ENCODE assay signal across 8 cellular contexts in the genomic region with DNA sequence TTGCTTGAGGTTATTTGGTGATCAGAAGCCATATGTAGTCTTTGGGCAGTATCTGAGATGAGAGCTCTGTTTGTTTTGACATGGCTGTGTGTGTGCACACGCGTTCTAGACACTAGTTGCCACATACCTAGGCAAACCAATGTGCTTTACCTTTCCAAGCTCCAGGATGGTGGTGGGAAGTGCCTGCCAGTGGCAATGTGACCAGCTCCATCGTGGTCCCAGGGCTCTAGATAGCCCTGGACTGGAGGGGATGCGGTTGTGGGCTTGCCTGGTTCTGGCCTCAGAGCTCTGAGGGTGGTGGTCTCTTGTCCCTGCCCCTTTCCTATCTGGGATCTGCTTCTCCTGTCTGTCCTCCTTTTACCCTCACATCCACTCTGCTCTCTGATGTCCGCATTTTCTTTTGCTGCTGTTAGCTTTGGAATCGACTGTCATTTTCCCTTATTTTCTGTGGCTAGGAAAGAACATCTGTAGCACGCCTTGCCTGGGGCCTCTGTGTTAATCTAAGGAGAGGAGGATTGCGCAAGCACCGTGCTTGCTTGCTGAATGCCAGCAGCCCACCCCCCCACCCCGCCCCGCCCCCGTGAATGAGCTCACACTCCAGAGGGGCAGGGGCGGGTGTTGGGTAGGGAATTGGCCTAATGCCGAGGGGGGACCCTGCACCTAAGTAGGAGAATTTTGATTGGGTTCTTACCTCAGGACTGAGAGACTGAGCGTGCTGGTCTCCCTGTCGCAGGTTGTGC.
DNase-seq lines count a peak whose midpoint lies in the region; ATAC-seq and TF ChIP-seq lines count a peak whose summit lies in the region.

No MANE protein-coding gene starts in this region.

- H3K9ac ChIP-seq in MM.1S (ENCODE audit: low read length) = no peak overlapping the region

- no peak overlapping the region for H3K27ac ChIP-seq in MM.1S (ENCODE audit: low read length)

- no peak for TF ChIP-seq CTCF in HFF-Myc (IDR thresholded peaks at IDR 0.05; ENCODE audit: low read depth, low read length, missing control alignments)
- TF ChIP-seq CTCF in MM.1S (IDR thresholded peaks at IDR 0.05; ENCODE audit: low read length) = no peak

- no peak overlapping the region for H2AFZ ChIP-seq in MM.1S (ENCODE audit: low read length)

- H3K36me3 ChIP-seq in MM.1S (replicated peaks; ENCODE audit: insufficient read depth, low read length) = no peaks in the 10 kb centered on the region

- H3K9me3 ChIP-seq in MM.1S (replicated peaks; ENCODE audit: insufficient read depth, low read length) = no peaks in the 10 kb centered on the region

- ATAC-seq in stimulated activated effector memory CD8-positive, alpha-beta T cell treated with anti-CD3 and anti-CD28 coated beads, Interleukin-12 subunit alpha, Interleukin-12 subunit beta, amount 100 ng/mL, for 72 hours = no peak
- no peak for ATAC-seq in GM21786 (IDR thresholded peaks at IDR 0.05; ENCODE audit: unreplicated experiment)

- H3K4me3 ChIP-seq in HFF-Myc (replicated peaks; ENCODE audit: low read depth, low read length) (peak overlapping the region; percentile 56), MM.1S (ENCODE audit: low read length) (no peak overlapping the region)

- H3K36me3 Mint-ChIP-seq in stimulated activated effector memory CD8-positive, alpha-beta T cell treated with anti-CD3 and anti-CD28 coated beads, Interleukin-12 subunit alpha, Interleukin-12 subunit beta, amount 100 ng/mL, for 72 hours = peaks cover 13% of the 10 kb centered on the region

- H3K4me1 Mint-ChIP-seq in stimulated activated effector memory CD8-positive, alpha-beta T cell treated with anti-CD3 and anti-CD28 coated beads, Interleukin-12 subunit alpha, Interleukin-12 subunit beta, amount 100 ng/mL, for 72 hours = peaks cover 74% of the 10 kb centered on the region

- H3K27me3 ChIP-seq in MM.1S (replicated peaks; ENCODE audit: insufficient read depth, low read length) = no peaks in the 10 kb centered on the region

- no peaks in the 10 kb centered on the region for H4K20me1 ChIP-seq in MM.1S (ENCODE audit: insufficient read depth, low read length)

- no peak overlapping the region for H3K4me2 ChIP-seq in MM.1S (ENCODE audit: low read depth, low read length)

- H3K79me2 ChIP-seq in MM.1S (ENCODE audit: low read length) = peaks cover 89% of the 10 kb centered on the region

- no peaks in the 10 kb centered on the region for H3K9me2 ChIP-seq in MM.1S (replicated peaks; ENCODE audit: insufficient read depth, low read length)

- no peaks in the 10 kb centered on the region for H3K9me3 Mint-ChIP-seq in stimulated activated effector memory CD8-positive, alpha-beta T cell treated with anti-CD3 and anti-CD28 coated beads, Interleukin-12 subunit alpha, Interleukin-12 subunit beta, amount 100 ng/mL, for 72 hours

- peaks cover 21% of the 10 kb centered on the region for H3K4me1 ChIP-seq in MM.1S (ENCODE audit: low read length)

- no peak for DNase-seq in HFF-Myc (ENCODE audit: extremely low read depth, low read depth)
- peak; percentile 69 for DNase-seq in amniotic stem cell (lab: John Stamatoyannopoulos, UW)
- peak; percentile 62 for DNase-seq in hepatic stellate cell (ENCODE audit: low spot score)
- no peak for DNase-seq in stimulated activated effector memory CD8-positive, alpha-beta T cell treated with anti-CD3 and anti-CD28 coated beads, Interleukin-12 subunit alpha, Interleukin-12 subunit beta, amount 100 ng/mL, for 72 hours (ENCODE audit: low spot score in 2 of 2)
- no peak for DNase-seq in MM.1S
- DNase-seq in ecto neural progenitor cell (ENCODE audit: low spot score) = no peak
- no peak for DNase-seq in stimulated activated CD4-positive, alpha-beta T cell treated with anti-CD3 and anti-CD28 coated beads, Interleukin-2, amount 100 ng/mL, for 48 hours

- H3F3A ChIP-seq in MM.1S (ENCODE audit: insufficient read depth, low read length) = peaks cover 6% of the 10 kb centered on the region; the same call in 1 of the 2 replicates

- peak overlapping the region; percentile 82 for H3K27ac Mint-ChIP-seq in stimulated activated effector memory CD8-positive, alpha-beta T cell treated with anti-CD3 and anti-CD28 coated beads, Interleukin-12 subunit alpha, Interleukin-12 subunit beta, amount 100 ng/mL, for 72 hours

- H3K4me3 Mint-ChIP-seq in stimulated activated effector memory CD8-positive, alpha-beta T cell treated with anti-CD3 and anti-CD28 coated beads, Interleukin-12 subunit alpha, Interleukin-12 subunit beta, amount 100 ng/mL, for 72 hours = no peak overlapping the region

Comparison
In these comparisons a context has a peak if more than half of its experiments do, and no peak if none do; other contexts are left out.
1. DNase-seq: peak in amniotic stem cell (single experiment) and hepatic stellate cell (single experiment); none in HFF-Myc (single experiment), stimulated activated effector memory CD8-positive, alpha-beta T cell treated with anti-CD3 and anti-CD28 coated beads, Interleukin-12 subunit alpha, Interleukin-12 subunit beta, amount 100 ng/mL, for 72 hours (0 of 2), MM.1S (single experiment), ecto neural progenitor cell (single experiment) and stimulated activated CD4-positive, alpha-beta T cell treated with anti-CD3 and anti-CD28 coated beads, Interleukin-2, amount 100 ng/mL, for 48 hours (0 of 2).